ENCODE assay signal across 22 cellular contexts in the genomic region with DNA sequence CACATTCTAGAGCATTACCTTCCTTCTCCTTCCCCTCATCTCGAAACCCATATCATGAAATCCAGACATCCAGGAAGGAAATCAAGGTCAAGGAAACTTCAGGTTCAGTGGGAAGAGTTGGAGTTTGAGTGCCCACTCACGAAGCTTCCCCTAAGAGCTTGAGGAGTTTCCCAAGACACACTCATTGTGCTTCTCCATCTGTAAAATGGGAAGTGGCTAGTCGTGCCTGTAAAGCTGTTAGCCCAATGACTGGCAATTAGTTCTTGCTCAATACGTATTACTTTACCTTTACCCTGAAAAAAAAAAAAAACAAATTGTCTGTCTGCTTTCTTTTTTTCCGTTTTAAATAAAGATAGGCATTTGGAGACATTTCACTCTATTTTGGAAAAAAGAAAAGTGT.
"Had no signal": no experiment of that assay in that cellular context is flagged by ENCODE, and none has a peak within 500 bp of the region (broad histone marks: within the 10 kb centered on the region; RNA-seq: fewer than 3 reads in every experiment).

No MANE protein-coding gene starts in this region.

- ATAC-seq: activated CD8-positive, alpha-beta memory T cell treated with anti-CD3 and anti-CD28 coated beads, Interleukin-2, amount 10 ng/mL, durations not matched to agents 7 days and 5 days; activated CD8-positive, alpha-beta T cell treated with anti-CD3 and anti-CD28 coated beads, Interleukin-2, amount 10 ng/mL, durations not matched to agents 7 days and 5 days; activated naive CD4-positive, alpha-beta T cell treated with anti-CD3 and anti-CD28 coated beads, Interleukin-2, amount 50 U/mL, for 72 hours; left lung; natural killer cell; right cardiac atrium; stimulated activated naive B cell treated with anti-CD40 and anti-IgM and Interleukin-4, amounts not matched to agents 10 μg/mL and 1 μg/mL and 100 μg/mL, for 72 hours had no signal

- DNase-seq: activated CD4-positive, alpha-beta T cell treated with anti-CD3 and anti-CD28 coated beads for 1 hour; activated CD4-positive, alpha-beta T cell treated with anti-CD3 and anti-CD28 coated beads, Interleukin-2, amount 50 U/mL, for 1 hour; activated CD8-positive, alpha-beta memory T cell treated with anti-CD3 and anti-CD28 coated beads, Interleukin-2, amount 10 ng/mL, durations not matched to agents 7 days and 5 days; activated CD8-positive, alpha-beta T cell treated with anti-CD3 and anti-CD28 coated beads, Interleukin-2, amount 10 ng/mL, durations not matched to agents 7 days and 5 days; activated naive CD4-positive, alpha-beta T cell; activated T-cell treated with anti-CD3 and anti-CD28 coated beads, Interleukin-2, amount 50 U/mL, for 72 hours; anterior cingulate cortex; effector CD8-positive, alpha-beta T cell; esophagus squamous epithelium; foreskin melanocyte; left lung; mesendoderm; natural killer cell; occipital lobe; right cardiac atrium; stimulated activated CD4-positive, alpha-beta T cell treated with anti-CD3 and anti-CD28 coated beads, Interleukin-15, amount 100 ng/mL, for 24 hours; stimulated activated CD4-positive, alpha-beta T cell treated with anti-CD3 and anti-CD28 coated beads, Interleukin-2, amount 100 ng/mL, for 24 hours; stimulated activated naive B cell treated with anti-CD40 and anti-IgM and Interleukin-4, amounts not matched to agents 10 μg/mL and 1 μg/mL and 100 μg/mL, for 72 hours; stomach; tibial artery; WERI-Rb-1 had no signal
